32 cellular contexts compared by ENCODE assay signal in genomic region chr19:30371157-30371845, GRCh38. TPM values are rescaled to one million over a fixed set of nuclear protein-coding genes. Genes with fewer than 3 reads are reported as not detected.
DNase-seq lines count a peak whose midpoint lies in the region; ATAC-seq, FAIRE-seq and TF ChIP-seq lines count a peak whose summit lies in the region.
"Had no signal": no experiment of that assay in that cellular context is flagged by ENCODE, and none has a peak within 500 bp of the region (broad histone marks: within the 10 kb centered on the region; RNA-seq: fewer than 3 reads in every experiment).

No MANE protein-coding gene starts in this region.

- H3K27me3 Mint-ChIP-seq in activated naive CD8-positive, alpha-beta T cell treated with anti-CD3 and anti-CD28 coated beads for 36 hours = peaks cover 42% of the 10 kb centered on the region
- peaks cover 20% of the 10 kb centered on the region for H3K27me3 Mint-ChIP-seq in neural progenitor cell (ENCODE audit: insufficient read depth, low read depth)

- peaks cover 37% of the 10 kb centered on the region for H3K4me1 ChIP-seq in neural progenitor cell
- H3K4me1 ChIP-seq: adrenal gland, body of pancreas, foreskin keratinocyte, Peyer's patch, prostate gland had no signal

- no peaks in the 10 kb centered on the region for H3K9me3 Mint-ChIP-seq in activated naive CD8-positive, alpha-beta T cell treated with anti-CD3 and anti-CD28 coated beads for 36 hours
- H3K9me3 Mint-ChIP-seq in neural progenitor cell = no peaks in the 10 kb centered on the region
- H3K9me3 Mint-ChIP-seq: activated CD4-positive, alpha-beta memory T cell treated with anti-CD3 and anti-CD28 coated beads for 36 hours; CD4-positive, CD25-positive, alpha-beta regulatory T cell; naive B cell; stimulated activated naive CD8-positive, alpha-beta T cell treated with anti-CD3 and anti-CD28 coated beads, Interleukin-15, Interleukin-2, amounts not matched to agents 100 ng/mL and 50 ng/mL, for 24 hours had no signal

- H3K27ac Mint-ChIP-seq in activated naive CD8-positive, alpha-beta T cell treated with anti-CD3 and anti-CD28 coated beads for 36 hours = no peak overlapping the region
- no peak overlapping the region for H3K27ac Mint-ChIP-seq in neural progenitor cell
- H3K27ac Mint-ChIP-seq: activated CD4-positive, alpha-beta memory T cell treated with anti-CD3 and anti-CD28 coated beads for 36 hours; CD4-positive, CD25-positive, alpha-beta regulatory T cell; naive B cell; stimulated activated naive CD8-positive, alpha-beta T cell treated with anti-CD3 and anti-CD28 coated beads, Interleukin-15, Interleukin-2, amounts not matched to agents 100 ng/mL and 50 ng/mL, for 24 hours had no signal

- H2AFZ ChIP-seq in neural progenitor cell (replicated peaks) = no peak overlapping the region
- H2AFZ ChIP-seq: hepatocyte had no signal

- no peak overlapping the region for H3K9ac ChIP-seq in neural progenitor cell

- no peak overlapping the region for H3K4me3 ChIP-seq in neural progenitor cell
- H3K4me3 ChIP-seq: adrenal gland, body of pancreas, esophagus muscularis mucosa, hepatocyte, Peyer's patch, prostate gland, tibial nerve had no signal

- no peaks in the 10 kb centered on the region for H3K79me2 ChIP-seq in neural progenitor cell (ENCODE audit: low read depth)
- H3K79me2 ChIP-seq: hepatocyte had no signal

- peaks cover 2% of the 10 kb centered on the region for H3K27me3 ChIP-seq in layer of hippocampus (ENCODE audit: control insufficient read depth, insufficient read depth, low read length)
- H3K27me3 ChIP-seq in neural progenitor cell = peaks cover 35% of the 10 kb centered on the region
- H3K27me3 ChIP-seq: Peyer's patch had no signal

- H3K4me1 Mint-ChIP-seq in activated naive CD8-positive, alpha-beta T cell treated with anti-CD3 and anti-CD28 coated beads for 36 hours = no peaks in the 10 kb centered on the region
- peaks cover 22% of the 10 kb centered on the region for H3K4me1 Mint-ChIP-seq in neural progenitor cell

- H3K4me2 ChIP-seq in neural progenitor cell = no peak overlapping the region
- H3K4me2 ChIP-seq: hepatocyte had no signal

- no peak for TF ChIP-seq CTCF in neural progenitor cell (IDR thresholded peaks at IDR 0.05)

- H4K20me1 ChIP-seq in neural progenitor cell (ENCODE audit: low read depth) = no peaks in the 10 kb centered on the region

- H3K36me3 Mint-ChIP-seq in activated naive CD8-positive, alpha-beta T cell treated with anti-CD3 and anti-CD28 coated beads for 36 hours = no peaks in the 10 kb centered on the region
- no peaks in the 10 kb centered on the region for H3K36me3 Mint-ChIP-seq in neural progenitor cell
- H3K36me3 Mint-ChIP-seq: activated CD4-positive, alpha-beta memory T cell treated with anti-CD3 and anti-CD28 coated beads for 36 hours; CD4-positive, CD25-positive, alpha-beta regulatory T cell; naive B cell had no signal

- H3K4me3 Mint-ChIP-seq in activated naive CD8-positive, alpha-beta T cell treated with anti-CD3 and anti-CD28 coated beads for 36 hours = no peak overlapping the region
- H3K4me3 Mint-ChIP-seq in neural progenitor cell = no peak overlapping the region
- H3K4me3 Mint-ChIP-seq: activated CD4-positive, alpha-beta memory T cell treated with anti-CD3 and anti-CD28 coated beads for 36 hours; CD4-positive, CD25-positive, alpha-beta regulatory T cell; naive B cell; stimulated activated naive CD8-positive, alpha-beta T cell treated with anti-CD3 and anti-CD28 coated beads, Interleukin-15, Interleukin-2, amounts not matched to agents 100 ng/mL and 50 ng/mL, for 24 hours had no signal

- peaks cover 20% of the 10 kb centered on the region for H3F3A ChIP-seq in neural progenitor cell (ENCODE audit: low read depth)

- no peak for ATAC-seq in GM21515 (IDR thresholded peaks at IDR 0.05; ENCODE audit: unreplicated experiment)
- ATAC-seq: body of pancreas, foreskin keratinocyte had no signal

- H3K36me3 ChIP-seq in neural progenitor cell = no peaks in the 10 kb centered on the region
- H3K36me3 ChIP-seq: adrenal gland, esophagus muscularis mucosa, neutrophil, Peyer's patch, prostate gland, tibial nerve had no signal

- H3K27ac ChIP-seq in angular gyrus (ENCODE audit: low read depth, low read length) (peak overlapping the region; percentile 80), layer of hippocampus (ENCODE audit: low read depth, low read length) (peak overlapping the region; percentile 92), neural progenitor cell (no peak overlapping the region)
- H3K27ac ChIP-seq: adrenal gland, body of pancreas, esophagus muscularis mucosa, foreskin keratinocyte, hepatocyte, neutrophil, Peyer's patch, prostate gland had no signal

- no peaks in the 10 kb centered on the region for H3K9me3 ChIP-seq in neural progenitor cell (ENCODE audit: low read depth)
- H3K9me3 ChIP-seq: adrenal gland, body of pancreas, esophagus muscularis mucosa, neutrophil, Peyer's patch, prostate gland, tibial nerve had no signal

- DNase-seq in NCI-H1105 treated with DMSO at 0.1 percent for 48 hours (lab: John Stamatoyannopoulos, UW) (peak; percentile 87), urothelium cell line (ENCODE audit: low spot score) (no peak), neural progenitor cell (ENCODE audit: low spot score) (no peak)
- no peak for DNase-seq in activated naive CD8-positive, alpha-beta T cell treated with anti-CD3 and anti-CD28 coated beads for 36 hours
- DNase-seq: activated CD4-positive, alpha-beta memory T cell treated with anti-CD3 and anti-CD28 coated beads for 36 hours; activated CD4-positive, alpha-beta T cell treated with anti-CD3 and anti-CD28 coated beads for 1 hour; activated naive CD4-positive, alpha-beta T cell treated with Interleukin-2 at 50 U/mL for 16 hours; adrenal gland; body of pancreas; CD4-positive, CD25-positive, alpha-beta regulatory T cell; cerebellar nuclear complex; DMS79 treated with DMSO at 0.1 percent for 48 hours; foreskin keratinocyte; GDM1; naive B cell; NCI-H1694; Peyer's patch; SHP77; stimulated activated CD8-positive, alpha-beta memory T cell treated with anti-CD3 and anti-CD28 coated beads, Interleukin-4, amount 100 ng/mL, for 48 hours; SW 1271 had no signal

- FAIRE-seq in urothelium cell line (lab: Jason Lieb, UNC) = peak; percentile 27
- FAIRE-seq: endometrium had no signal

RNA-seq across cellular contexts. Expression of gene ZNF536, which starts 0.9 kb away (rescaled TPM):
- total RNA-seq in activated naive CD8-positive, alpha-beta T cell treated with anti-CD3 and anti-CD28 coated beads for 36 hours = not detected
- 0.24 and 0.84 TPM in 2 replicates for total RNA-seq in neural progenitor cell (ENCODE audit: low replicate concordance)
- total RNA-seq: activated CD4-positive, alpha-beta memory T cell treated with anti-CD3 and anti-CD28 coated beads for 36 hours; body of pancreas; dermis microvascular lymphatic vessel endothelial cell; foreskin keratinocyte; LHCN-M2 had no signal
